Comparison of ENCODE assay signal across 17 cellular contexts in genomic region chr4:3241905-3242304, GRCh38. TPM values are rescaled to one million over a fixed set of nuclear protein-coding genes. Genes with fewer than 3 reads are reported as not detected.
A peak's percentile ranks its signal among the peaks of the same experiment; 100 is the strongest.
DNase-seq lines count a peak whose midpoint lies in the region; ATAC-seq and TF ChIP-seq lines count a peak whose summit lies in the region.
"Had no signal": no experiment of that assay in that cellular context is flagged by ENCODE, and none has a peak within 500 bp of the region (broad histone marks: within the 10 kb centered on the region; RNA-seq: fewer than 3 reads in every experiment).

No MANE protein-coding gene starts in this region.

- H3K9me3 ChIP-seq in GM23248 (ENCODE audit: low read depth): no peaks in the 10 kb centered on the region
- no peaks in the 10 kb centered on the region for H3K9me3 ChIP-seq in iPS-15b (ENCODE audit: control insufficient read depth, insufficient read depth, low read length)
- H3K9me3 ChIP-seq in stomach: no peaks in the 10 kb centered on the region
- H3K9me3 ChIP-seq: HAP-1, neutrophil had no signal

- no peaks in the 10 kb centered on the region for H4K20me1 ChIP-seq in GM23248 (ENCODE audit: insufficient read depth)

- H3K27me3 ChIP-seq in GM23248 (replicated peaks; ENCODE audit: insufficient read depth): no peaks in the 10 kb centered on the region
- H3K27me3 ChIP-seq in iPS-15b (ENCODE audit: control insufficient read depth, insufficient read depth, low read length): no peaks in the 10 kb centered on the region
- H3K27me3 ChIP-seq in stomach: no peaks in the 10 kb centered on the region
- H3K27me3 ChIP-seq: neutrophil had no signal

- H3K27ac ChIP-seq in GM23248 (no peak overlapping the region), stomach (peak overlapping the region in 4 of 5 donors; percentile 26 to 81 (median 58))
- H3K27ac ChIP-seq: epithelial cell of prostate, neutrophil, skin epidermis had no signal

- H3F3A ChIP-seq in GM23248 (ENCODE audit: insufficient read depth): peaks cover 3% of the 10 kb centered on the region; the same call in 1 of the 2 replicates

- TF ChIP-seq CTCF in stomach (IDR thresholded peaks at IDR 0.05): no peak

- H3K9ac ChIP-seq in GM23248: no peak overlapping the region
- peak overlapping the region; percentile 24 for H3K9ac ChIP-seq in iPS-15b (ENCODE audit: low read depth, low read length)

- in situ Hi-C loops in GM23248 (cut with MboI): no loop called here

- no peak for TF ChIP-seq EP300 in stomach (IDR thresholded peaks at IDR 0.05)

- no peak overlapping the region for H3K4me2 ChIP-seq in GM23248 (ENCODE audit: unreplicated experiment)

- no peak for TF ChIP-seq POLR2A in stomach (IDR thresholded peaks at IDR 0.05)

- H3K4me1 ChIP-seq in GM23248 (ENCODE audit: insufficient read depth) (no peaks in the 10 kb centered on the region), iPS-15b (ENCODE audit: control insufficient read depth, insufficient read depth, low read length) (peaks cover 7% of the 10 kb centered on the region), stomach (peaks cover 6 to 35% (median 9%) of the 10 kb centered on the region in 4 donors)

- H3K9me2 ChIP-seq in GM23248 (ENCODE audit: insufficient read depth): no peaks in the 10 kb centered on the region

- intact Hi-C loops in stomach (cut with DNase I; ENCODE audit: low total_unique reads): no loop called here

- DNase-seq in GM23248 (peak; percentile 68), brain pericyte (ENCODE audit: low read depth, low spot score) (peak; percentile 51), stomach (no peak)
- DNase-seq: EL, NCI-H748 treated with DMSO at 0.1 percent for 48 hours, RPMI8226 had no signal

- H3K4me3 ChIP-seq in GM23248 (no peak overlapping the region), iPS-15b (ENCODE audit: low read depth, low read length) (no peak overlapping the region), stomach (no peak overlapping the region)
- H3K4me3 ChIP-seq: HAP-1, lung, skin epidermis had no signal

- H3K36me3 ChIP-seq in GM23248 (ENCODE audit: low read depth) (no peaks in the 10 kb centered on the region), iPS-15b (ENCODE audit: control insufficient read depth, insufficient read depth, low read length) (peaks cover 35% of the 10 kb centered on the region), stomach (peaks cover 28 to 74% (median 65%) of the 10 kb centered on the region in 4 donors)

- no peak overlapping the region for H2AFZ ChIP-seq in GM23248

- no peaks in the 10 kb centered on the region for H3K79me2 ChIP-seq in GM23248 (ENCODE audit: insufficient read depth)

- ATAC-seq in GM18868 (IDR thresholded peaks at IDR 0.05; ENCODE audit: unreplicated experiment) (no peak), HG02588 (IDR thresholded peaks at IDR 0.05; ENCODE audit: unreplicated experiment) (no peak), GM19397 (IDR thresholded peaks at IDR 0.05; ENCODE audit: unreplicated experiment) (no peak)
- ATAC-seq: stimulated activated memory B cell treated with anti-CD40 and anti-IgM and Interleukin-4, amounts not matched to agents 10 μg/mL and 1 μg/mL and 100 μg/mL, for 72 hours had no signal

- 31 to 34% methylated on average over 11 of the region's 11 CpGs for WGBS in GM23248 (ENCODE audit: low coverage in 1 of 2, low lambda C conversion rate in 2 of 2, missing lambda C conversion rate in 2 of 2), 2 experiments
- WGBS in stomach, 5 donors: 63 to 79% (median 68%) methylated on average over 11 of the region's 11 CpGs

RNA-seq across cellular contexts. Expression of gene MSANTD1, which starts 7.1 kb away (rescaled TPM):
- 2.1 TPM in 1 of 2 replicates, not detected in the other for total RNA-seq in GM23248 (2014; rRNA removed; shearing (Covaris generic))
- polyA plus RNA-seq in GM23248 (2016; fragmentation: Nextera tagmentation; extraction: Ambion mirVana) (0.08 TPM in 1 of 2 replicates, not detected in the other), stomach (1 to 10 TPM in 1 of 3 donors, under 1 TPM in 1, not detected in 1; 0.31 to 1.1 TPM)
- total RNA-seq in stomach: 1 to 10 TPM in 4 of 5 donors, not detected in 1; 1.7 to 5.8 (median 4.1) TPM
- polyA plus RNA-seq: CD14-positive monocyte had no signal

RNA-seq across cellular contexts. Expression of gene RGS12, which starts 50.9 kb away (rescaled TPM):
- total RNA-seq in GM23248 (2014; rRNA removed; shearing (Covaris generic)): 13.2 and 15.2 TPM in 2 replicates
- polyA plus RNA-seq in GM23248 (2016; fragmentation: Nextera tagmentation; extraction: Ambion mirVana) (9.3 and 10.7 TPM in 2 replicates), stomach (10 to 100 TPM; 18.9 to 35.2 (median 20.5) TPM)
- total RNA-seq in stomach: 10 to 100 TPM in 2 of 5 donors, 1 to 10 TPM in 3; 3.5 to 51.8 (median 9.0) TPM
